In genomic region chr4:41644288-41644914, GRCh38 we compare ENCODE assay signal across 9 cellular contexts.
DNase-seq lines count a peak whose midpoint lies in the region; ATAC-seq and TF ChIP-seq lines count a peak whose summit lies in the region.
"Had no signal": no experiment of that assay in that cellular context is flagged by ENCODE, and none has a peak within 500 bp of the region (broad histone marks: within the 10 kb centered on the region; RNA-seq: fewer than 3 reads in every experiment).

No MANE protein-coding gene starts in this region.

- intact Hi-C loops in activated CD4-positive, alpha-beta memory T cell treated with anti-CD3 and anti-CD28 coated beads for 36 hours (cut with micrococcal nuclease): loop anchor here (5.0 kb wide), 1 partner anchor 362 kb away; no protein-coding TSS in a partner anchor

- H3K4me3 Mint-ChIP-seq in activated CD4-positive, alpha-beta memory T cell treated with anti-CD3 and anti-CD28 coated beads for 36 hours: no peak overlapping the region
- H3K4me3 Mint-ChIP-seq in glutamatergic neuron (ENCODE audit: unreplicated experiment): peak overlapping the region; percentile 74

- TF ChIP-seq CTCF in GM13976 (IDR thresholded peaks at IDR 0.05; ENCODE audit: borderline replicate concordance, control extremely low read depth, extremely low read depth, insufficient read depth, missing control alignments): peak; percentile 45
- TF ChIP-seq CTCF in glutamatergic neuron (IDR thresholded peaks at IDR 0.05; ENCODE audit: partially characterized antibody, unreplicated experiment): peak; percentile 97
- peak; percentile 39 for TF ChIP-seq CTCF in osteoblast (IDR thresholded peaks at IDR 0.05; ENCODE audit: extremely low read depth, low read depth, low read length)

- H3K27me3 ChIP-seq in osteoblast (ENCODE audit: insufficient read depth, low read length): no peaks in the 10 kb centered on the region

- H3K36me3 ChIP-seq in osteoblast (ENCODE audit: insufficient read depth, low read length): no peaks in the 10 kb centered on the region

- H3K79me2 ChIP-seq in osteoblast (ENCODE audit: insufficient read depth, low read length): no peaks in the 10 kb centered on the region

- H3K9me3 ChIP-seq in osteoblast (ENCODE audit: low read depth, low read length): no peaks in the 10 kb centered on the region

- no peak overlapping the region for H3K4me3 ChIP-seq in osteoblast (ENCODE audit: insufficient read depth, low read length)
- H3K4me3 ChIP-seq: skin epidermis had no signal

- H3K4me1 Mint-ChIP-seq in activated CD4-positive, alpha-beta memory T cell treated with anti-CD3 and anti-CD28 coated beads for 36 hours (ENCODE audit: low read depth): no peaks in the 10 kb centered on the region
- H3K4me1 Mint-ChIP-seq in glutamatergic neuron (ENCODE audit: low read depth, unreplicated experiment): peaks cover 7% of the 10 kb centered on the region

- DNase-seq in GM13976 (ENCODE audit: low spot score) (peak; percentile 41), glutamatergic neuron (peak; percentile 95), osteoblast (ENCODE audit: insufficient read length, low spot score, missing footprints) (peak; percentile 54)
- peak; percentile 26 for DNase-seq in activated CD4-positive, alpha-beta memory T cell treated with anti-CD3 and anti-CD28 coated beads for 36 hours
- no peak for DNase-seq in activated CD4-positive, CD25-positive, alpha-beta regulatory T cell (lab: John Stamatoyannopoulos, UW)
- DNase-seq in activated naive CD4-positive, alpha-beta T cell treated with Interleukin-2 at 50 U/mL for 16 hours: no peak

- no peak overlapping the region for H3K4me2 ChIP-seq in osteoblast (ENCODE audit: insufficient read depth, low read length)

- H3K27ac ChIP-seq in osteoblast (ENCODE audit: low read depth, low read length): no peak overlapping the region
- H3K27ac ChIP-seq: skin epidermis had no signal

- no peak overlapping the region for H2AFZ ChIP-seq in osteoblast (ENCODE audit: low read length)

- H3K27me3 Mint-ChIP-seq in activated CD4-positive, alpha-beta memory T cell treated with anti-CD3 and anti-CD28 coated beads for 36 hours: peaks cover 15% of the 10 kb centered on the region
- peaks cover 3% of the 10 kb centered on the region for H3K27me3 Mint-ChIP-seq in glutamatergic neuron (ENCODE audit: unreplicated experiment)

- H3K36me3 Mint-ChIP-seq in activated CD4-positive, alpha-beta memory T cell treated with anti-CD3 and anti-CD28 coated beads for 36 hours: no peaks in the 10 kb centered on the region
- no peaks in the 10 kb centered on the region for H3K36me3 Mint-ChIP-seq in glutamatergic neuron (ENCODE audit: unreplicated experiment)

- H3K4me1 ChIP-seq in osteoblast (ENCODE audit: insufficient read depth, low read length): no peaks in the 10 kb centered on the region

- no peak overlapping the region for H3K27ac Mint-ChIP-seq in activated CD4-positive, alpha-beta memory T cell treated with anti-CD3 and anti-CD28 coated beads for 36 hours
- peak overlapping the region; percentile 79 for H3K27ac Mint-ChIP-seq in glutamatergic neuron (ENCODE audit: unreplicated experiment)

- no peaks in the 10 kb centered on the region for H3K9me3 Mint-ChIP-seq in activated CD4-positive, alpha-beta memory T cell treated with anti-CD3 and anti-CD28 coated beads for 36 hours
- no peaks in the 10 kb centered on the region for H3K9me3 Mint-ChIP-seq in glutamatergic neuron (ENCODE audit: unreplicated experiment)

- in situ Hi-C loops in GM13976 (cut with MboI; ENCODE audit: low sequenced_read_pairs, unreplicated experiment): loop anchor here (25.0 kb wide), 1 partner anchor 707 kb away; no protein-coding TSS in a partner anchor

- ATAC-seq in HG03095 (IDR thresholded peaks at IDR 0.05; ENCODE audit: unreplicated experiment) (no peak), HG02798 (IDR thresholded peaks at IDR 0.05; ENCODE audit: poor library complexity, unreplicated experiment) (no peak)

- POLR2A ChIA-PET in activated CD4-positive, alpha-beta memory T cell treated with anti-CD3 and anti-CD28 coated beads for 36 hours (lab: Charles Lee): no interaction called here

- CTCF ChIA-PET in activated CD4-positive, alpha-beta memory T cell treated with anti-CD3 and anti-CD28 coated beads for 36 hours (lab: Charles Lee): interaction anchor here (0.8 to 1.8 kb wide), 4 partner anchors 11 to 365 kb away, joined by 3 to 9 read pairs (median 4); no protein-coding TSS in a partner anchor

- H4K20me1 ChIP-seq in osteoblast (ENCODE audit: insufficient read depth, low read length): no peaks in the 10 kb centered on the region

Comparison
In these comparisons a context has a peak if more than half of its experiments do, and no peak if none do; other contexts are left out.
1. DNase-seq: peak in GM13976 (single experiment), activated CD4-positive, alpha-beta memory T cell treated with anti-CD3 and anti-CD28 coated beads for 36 hours (single experiment), glutamatergic neuron (single experiment) and osteoblast (single experiment); none in activated CD4-positive, CD25-positive, alpha-beta regulatory T cell (0 of 4) and activated naive CD4-positive, alpha-beta T cell treated with Interleukin-2 at 50 U/mL for 16 hours (single experiment).
2. CTCF ChIP-seq: peak in every context shown above with its lines; median percentile 97 in glutamatergic neuron; 45 in GM13976; 39 in osteoblast.